In genomic region chr14:49634547-49635334, GRCh38 we compare ENCODE assay signal across 1 cellular context.
TF ChIP-seq lines count a peak whose summit lies in the region.

TSS of gene DNAAF2 (minus strand) at chr14:49635244. CDS start at chr14:49635149, 95 bp downstream.

TF ChIP-seq in HEK293, 187 proteins besides CTCF, POLR2A, EP300 and RAD21 (continued from another document):
- 0 out of 2 replicates have a peak, but pooled peaks have one; percentile 27 for TF ChIP-seq PRDM10 (tag by site-specific recombination; IDR thresholded peaks at IDR 0.05)
- TF ChIP-seq ZNF76 (tag by site-specific recombination; IDR thresholded peaks at IDR 0.05; ENCODE audit: borderline replicate concordance, low read depth): peak; percentile 28; the same call in 1 of the 2 replicates
- TF ChIP-seq ZNF501 (tag by site-specific recombination; IDR thresholded peaks at IDR 0.05): 0 out of 2 replicates have a peak, but pooled peaks have one; percentile 35
- TF ChIP-seq ZNF585B (tag by site-specific recombination; IDR thresholded peaks at IDR 0.05): no peak
- peak; percentile 1; the same call in 1 of the 2 replicates for TF ChIP-seq ZBTB11 (tag by site-specific recombination; conservative IDR thresholded peaks at IDR 0.05; ENCODE audit: low read depth)
- no peak for TF ChIP-seq OSR2 (tag by site-specific recombination; IDR thresholded peaks at IDR 0.05)
- no peak for TF ChIP-seq ZBTB1 (tag by site-specific recombination; IDR thresholded peaks at IDR 0.05)
- peak; percentile 72; the same call in 1 of the 2 replicates for TF ChIP-seq ZBTB20 (tag by site-specific recombination; IDR thresholded peaks at IDR 0.05)
- peak; percentile 89 for TF ChIP-seq ZBTB26 (tag by site-specific recombination; optimal IDR thresholded peaks at IDR 0.05)
- TF ChIP-seq ZFP3 (tag by site-specific recombination; IDR thresholded peaks at IDR 0.05; ENCODE audit: low read depth): 0 out of 2 replicates have a peak, but pooled peaks have one; percentile 24
- 0 out of 2 replicates have a peak, but pooled peaks have one; percentile 32 for TF ChIP-seq ZNF449 (tag by site-specific recombination; IDR thresholded peaks at IDR 0.05)
- no peak for TF ChIP-seq PRDM6 (tag by site-specific recombination; IDR thresholded peaks at IDR 0.05)
